In genomic region chr1:1074631-1075147, GRCh38 we compare ENCODE assay signal across 19 cellular contexts. TPM values are rescaled to one million over a fixed set of nuclear protein-coding genes. Genes with fewer than 3 reads are reported as not detected.
DNase-seq lines count a peak whose midpoint lies in the region; ATAC-seq and TF ChIP-seq lines count a peak whose summit lies in the region.
"Had no signal": no experiment of that assay in that cellular context is flagged by ENCODE, and none has a peak within 500 bp of the region (broad histone marks: within the 10 kb centered on the region; RNA-seq: fewer than 3 reads in every experiment).

No MANE protein-coding gene starts in this region.

- H3K9me3 ChIP-seq in transverse colon, result no peaks in the 10 kb centered on the region
- H3K9me3 ChIP-seq: left lung had no signal

- TF ChIP-seq POLR2A in transverse colon (IDR thresholded peaks at IDR 0.05), result no peak

- intact Hi-C loops in transverse colon (cut with DNase I; ENCODE audit: low total_unique reads), result no loop called here

- H3K4me1 Mint-ChIP-seq in activated naive CD8-positive, alpha-beta T cell treated with anti-CD3 and anti-CD28 coated beads for 36 hours, result peaks cover 5% of the 10 kb centered on the region
- peaks cover 8% of the 10 kb centered on the region for H3K4me1 Mint-ChIP-seq in activated naive CD8-positive, alpha-beta T cell treated with anti-CD3 and anti-CD28 coated beads, Interleukin-2, amount 50 U/mL, for 24 hours
- no peaks in the 10 kb centered on the region for H3K4me1 Mint-ChIP-seq in glutamatergic neuron (ENCODE audit: low read depth, unreplicated experiment)

- POLR2A ChIA-PET in RWPE1 (lab: Yijun Ruan, JAX; ENCODE audit: low non-redundant PET), result interaction anchor here (0.9 kb wide), 1 partner anchor 69 kb away, joined by 8 read pairs; no protein-coding TSS in a partner anchor

- peaks cover 5% of the 10 kb centered on the region for H3K27me3 Mint-ChIP-seq in activated naive CD8-positive, alpha-beta T cell treated with anti-CD3 and anti-CD28 coated beads for 36 hours
- peaks cover 6% of the 10 kb centered on the region for H3K27me3 Mint-ChIP-seq in activated naive CD8-positive, alpha-beta T cell treated with anti-CD3 and anti-CD28 coated beads, Interleukin-2, amount 50 U/mL, for 24 hours
- H3K27me3 Mint-ChIP-seq in glutamatergic neuron (ENCODE audit: unreplicated experiment), result peaks cover 4% of the 10 kb centered on the region

- peaks cover 23% of the 10 kb centered on the region for H3K27me3 ChIP-seq in transverse colon

- H3K4me1 ChIP-seq in transverse colon, result peaks cover 5 to 25% (median 18%) of the 10 kb centered on the region in 4 donors

- no peak overlapping the region for H3K4me3 ChIP-seq in transverse colon

- H3K36me3 Mint-ChIP-seq in activated naive CD8-positive, alpha-beta T cell treated with anti-CD3 and anti-CD28 coated beads for 36 hours, result peaks cover 2% of the 10 kb centered on the region
- no peaks in the 10 kb centered on the region for H3K36me3 Mint-ChIP-seq in activated naive CD8-positive, alpha-beta T cell treated with anti-CD3 and anti-CD28 coated beads, Interleukin-2, amount 50 U/mL, for 24 hours (ENCODE audit: low read depth)
- H3K36me3 Mint-ChIP-seq in glutamatergic neuron (ENCODE audit: unreplicated experiment), result no peaks in the 10 kb centered on the region
- H3K36me3 Mint-ChIP-seq: activated CD8-positive, alpha-beta memory T cell treated with anti-CD3 and anti-CD28 coated beads, Interleukin-2, amount 10 ng/mL, durations not matched to agents 7 days and 5 days; naive thymus-derived CD4-positive, alpha-beta T cell; stimulated activated naive B cell treated with anti-CD40 and anti-IgM and Interleukin-4, amounts not matched to agents 10 μg/mL and 1 μg/mL and 100 μg/mL, for 72 hours had no signal

- TF ChIP-seq CTCF in RWPE1 (conservative IDR thresholded peaks at IDR 0.05; ENCODE audit: low read depth), result no peak
- no peak for TF ChIP-seq CTCF in glutamatergic neuron (IDR thresholded peaks at IDR 0.05; ENCODE audit: partially characterized antibody, unreplicated experiment)
- TF ChIP-seq CTCF in transverse colon (IDR thresholded peaks at IDR 0.05), result no peak

- no peaks in the 10 kb centered on the region for H3K36me3 ChIP-seq in transverse colon
- H3K36me3 ChIP-seq: left lung had no signal

- ATAC-seq in activated naive CD8-positive, alpha-beta T cell treated with anti-CD3 and anti-CD28 coated beads, Interleukin-2, amount 50 U/mL, for 24 hours, result no peak
- ATAC-seq in HG03095 (IDR thresholded peaks at IDR 0.05; ENCODE audit: unreplicated experiment) (no peak), GM21423 (IDR thresholded peaks at IDR 0.05; ENCODE audit: unreplicated experiment) (no peak)
- ATAC-seq: activated CD8-positive, alpha-beta memory T cell treated with anti-CD3 and anti-CD28 coated beads, Interleukin-2, amount 10 ng/mL, durations not matched to agents 7 days and 5 days; naive thymus-derived CD4-positive, alpha-beta T cell; stimulated activated naive B cell treated with anti-CD40 and anti-IgM and Interleukin-4, amounts not matched to agents 10 μg/mL and 1 μg/mL and 100 μg/mL, for 72 hours had no signal

- CTCF ChIA-PET in RWPE1 (lab: Yijun Ruan, JAX), result no interaction called here

- no peak for TF ChIP-seq EP300 in transverse colon (IDR thresholded peaks at IDR 0.05; ENCODE audit: low read depth)

- WGBS in transverse colon (ENCODE audit: low coverage in 1 of 2), 2 donors, result 36 to 65% methylated on average over 5 to 14 of the region's 14 CpGs

- H3K27ac ChIP-seq in RWPE1, result peak overlapping the region; percentile 57
- H3K27ac ChIP-seq in transverse colon, result peak overlapping the region; percentile 79 to 80 (median 80)

- no peak overlapping the region for H3K4me3 Mint-ChIP-seq in activated naive CD8-positive, alpha-beta T cell treated with anti-CD3 and anti-CD28 coated beads for 36 hours
- H3K4me3 Mint-ChIP-seq in activated naive CD8-positive, alpha-beta T cell treated with anti-CD3 and anti-CD28 coated beads, Interleukin-2, amount 50 U/mL, for 24 hours, result no peak overlapping the region
- H3K4me3 Mint-ChIP-seq in glutamatergic neuron (ENCODE audit: unreplicated experiment), result peak overlapping the region; percentile 37
- H3K4me3 Mint-ChIP-seq: activated B cell treated with CpG ODN at 0.5 μM for 24 hours; activated CD8-positive, alpha-beta memory T cell treated with anti-CD3 and anti-CD28 coated beads, Interleukin-2, amount 10 ng/mL, durations not matched to agents 7 days and 5 days; T-helper 1 cell treated with Interleukin-12 subunit alpha and Interleukin-12 subunit beta and Interleukin-4 antibody, amounts not matched to agents 30 μg/mL and 1 μg/mL, for 36 hours had no signal

- H3K27ac Mint-ChIP-seq in activated naive CD8-positive, alpha-beta T cell treated with anti-CD3 and anti-CD28 coated beads for 36 hours, result peak overlapping the region; percentile 26
- no peak overlapping the region for H3K27ac Mint-ChIP-seq in activated naive CD8-positive, alpha-beta T cell treated with anti-CD3 and anti-CD28 coated beads, Interleukin-2, amount 50 U/mL, for 24 hours
- no peak overlapping the region for H3K27ac Mint-ChIP-seq in glutamatergic neuron (ENCODE audit: unreplicated experiment)
- H3K27ac Mint-ChIP-seq: activated B cell treated with CpG ODN at 0.5 μM for 24 hours; activated CD8-positive, alpha-beta memory T cell treated with anti-CD3 and anti-CD28 coated beads, Interleukin-2, amount 10 ng/mL, durations not matched to agents 7 days and 5 days; progenitor cell of endocrine pancreas; stimulated activated naive B cell treated with anti-CD40 and anti-IgM and Interleukin-4, amounts not matched to agents 10 μg/mL and 1 μg/mL and 100 μg/mL, for 72 hours; T-helper 1 cell treated with Interleukin-12 subunit alpha and Interleukin-12 subunit beta and Interleukin-4 antibody, amounts not matched to agents 30 μg/mL and 1 μg/mL, for 36 hours had no signal

- no peak for DNase-seq in activated naive CD8-positive, alpha-beta T cell treated with anti-CD3 and anti-CD28 coated beads for 36 hours
- no peak for DNase-seq in activated naive CD8-positive, alpha-beta T cell treated with anti-CD3 and anti-CD28 coated beads, Interleukin-2, amount 50 U/mL, for 24 hours
- DNase-seq in RWPE1 (ENCODE audit: low spot score) (no peak), glutamatergic neuron (no peak), transverse colon (no peak)
- DNase-seq in stimulated activated naive CD4-positive, alpha-beta T cell (lab: John Stamatoyannopoulos, UW), result no peak
- DNase-seq: activated CD8-positive, alpha-beta memory T cell treated with anti-CD3 and anti-CD28 coated beads, Interleukin-2, amount 10 ng/mL, durations not matched to agents 7 days and 5 days; activated naive CD4-positive, alpha-beta T cell treated with anti-CD3 and anti-CD28 coated beads, Interleukin-2, amount 50 U/mL, for 16 hours; KBM-7; naive thymus-derived CD4-positive, alpha-beta T cell; NCI-H2171; stimulated activated naive B cell treated with anti-CD40 and anti-IgM and Interleukin-4, amounts not matched to agents 10 μg/mL and 1 μg/mL and 100 μg/mL, for 72 hours had no signal

- H3K9me3 Mint-ChIP-seq in activated naive CD8-positive, alpha-beta T cell treated with anti-CD3 and anti-CD28 coated beads for 36 hours, result no peaks in the 10 kb centered on the region
- no peaks in the 10 kb centered on the region for H3K9me3 Mint-ChIP-seq in activated naive CD8-positive, alpha-beta T cell treated with anti-CD3 and anti-CD28 coated beads, Interleukin-2, amount 50 U/mL, for 24 hours
- peaks cover 3% of the 10 kb centered on the region for H3K9me3 Mint-ChIP-seq in glutamatergic neuron (ENCODE audit: unreplicated experiment)
- H3K9me3 Mint-ChIP-seq: activated B cell treated with CpG ODN at 0.5 μM for 24 hours; naive thymus-derived CD4-positive, alpha-beta T cell; stimulated activated naive B cell treated with anti-CD40 and anti-IgM and Interleukin-4, amounts not matched to agents 10 μg/mL and 1 μg/mL and 100 μg/mL, for 72 hours; T-helper 1 cell treated with Interleukin-12 subunit alpha and Interleukin-12 subunit beta and Interleukin-4 antibody, amounts not matched to agents 30 μg/mL and 1 μg/mL, for 36 hours had no signal

- in situ Hi-C loops in transverse colon (cut with MboI; ENCODE audit: low pct_ligation_motif_present in 1 of 4, low pct_unique_long_range_greater_than_20kb in 1 of 4, low sequenced_read_pairs in 3 of 4), result no loop called here

RNA-seq across cellular contexts. Expression of gene RNF223, which starts 0.6 kb away (rescaled TPM):
- not detected for total RNA-seq in activated naive CD8-positive, alpha-beta T cell treated with anti-CD3 and anti-CD28 coated beads for 36 hours
- total RNA-seq in glutamatergic neuron (ENCODE audit: unreplicated experiment), result not detected
- total RNA-seq in transverse colon, result 1 to 10 TPM; 3.0 to 7.5 (median 5.0) TPM
- total RNA-seq: activated B cell treated with CpG ODN at 0.5 μM for 24 hours; activated CD8-positive, alpha-beta memory T cell treated with anti-CD3 and anti-CD28 coated beads, Interleukin-2, amount 10 ng/mL, durations not matched to agents 7 days and 5 days; progenitor cell of endocrine pancreas; RPMI7951 had no signal

RNA-seq across cellular contexts. Expression of gene C1orf159, which starts 41.2 kb away (rescaled TPM):
- 10 to 100 TPM; 18.9 to 19.0 TPM for total RNA-seq in activated naive CD8-positive, alpha-beta T cell treated with anti-CD3 and anti-CD28 coated beads for 36 hours
- total RNA-seq in glutamatergic neuron (ENCODE audit: unreplicated experiment) (24.5 TPM), transverse colon (100 to 1,000 TPM in 1 of 4 donors, 10 to 100 TPM in 3; 23.6 to 108 (median 47.3) TPM)

RNA-seq across cellular contexts. Expression of gene AGRN, which starts 54.8 kb away (rescaled TPM):
- 10 to 100 TPM; 30.4 to 30.5 TPM for total RNA-seq in activated naive CD8-positive, alpha-beta T cell treated with anti-CD3 and anti-CD28 coated beads for 36 hours
- total RNA-seq in glutamatergic neuron (ENCODE audit: unreplicated experiment), result 914 TPM
- 100 to 1,000 TPM in 1 of 4 donors, 10 to 100 TPM in 3; 25.4 to 132 (median 44.8) TPM for total RNA-seq in transverse colon
